ENCODE assay signal across 29 cellular contexts in genomic region chr12:28930704-28931103, GRCh38.
"Had no signal": no experiment of that assay in that cellular context is flagged by ENCODE, and none has a peak within 500 bp of the region (broad histone marks: within the 10 kb centered on the region; RNA-seq: fewer than 3 reads in every experiment).

No MANE protein-coding gene starts in this region.

- H3K4me2 ChIP-seq: neural progenitor cell, smooth muscle cell had no signal

- H2AFZ ChIP-seq: neural progenitor cell, parathyroid adenoma had no signal

- FAIRE-seq: urothelium cell line had no signal

- H3K9me3 ChIP-seq: ovary, psoas muscle, testis, tibial artery, transverse colon, upper lobe of left lung, vagina had no signal

- ATAC-seq: naive thymus-derived CD4-positive, alpha-beta T cell; natural killer cell; psoas muscle; right cardiac atrium; sciatic nerve; stimulated activated memory B cell treated with anti-CD40 and anti-IgM and Interleukin-4, amounts not matched to agents 10 μg/mL and 1 μg/mL and 100 μg/mL, for 72 hours; stimulated activated naive CD8-positive, alpha-beta T cell treated with anti-CD3 and anti-CD28 coated beads, Interleukin-15, amount 100 ng/mL, for 72 hours; stimulated activated naive CD8-positive, alpha-beta T cell treated with anti-CD3 and anti-CD28 coated beads, Interleukin-15, Interleukin-2, amounts not matched to agents 100 U/mL and 50 U/mL, for 24 hours had no signal

- H3K9ac ChIP-seq: neural progenitor cell, parathyroid adenoma had no signal

- H3K36me3 ChIP-seq: neural progenitor cell, ovary, spleen, suprapubic skin, tibial artery, transverse colon, upper lobe of left lung, vagina had no signal

- H3K4me1 ChIP-seq: neural progenitor cell, parathyroid adenoma, psoas muscle, spleen, testis, tibial artery, transverse colon, upper lobe of left lung had no signal

- H3K79me2 ChIP-seq: parathyroid adenoma had no signal

- DNase-seq: naive thymus-derived CD4-positive, alpha-beta T cell; natural killer cell; occipital lobe; ovary; psoas muscle; right cardiac atrium; spleen; stimulated activated CD4-positive, alpha-beta T cell treated with anti-CD3 and anti-CD28 coated beads, Interleukin-12 subunit alpha, Interleukin-12 subunit beta, amount 100 ng/mL, for 4 hours; stimulated activated CD4-positive, alpha-beta T cell treated with anti-CD3 and anti-CD28 coated beads, Interleukin-1b, Interleukin-23, amount 100 ng/mL, for 48 hours; stimulated activated CD4-positive, alpha-beta T cell treated with anti-CD3 and anti-CD28 coated beads, Interleukin-4, amount 100 ng/mL, for 1 hour; stimulated activated CD4-positive, alpha-beta T cell treated with anti-CD3 and anti-CD28 coated beads, Interleukin-4, amount 100 ng/mL, for 4 hours; stimulated activated CD8-positive, alpha-beta memory T cell treated with anti-CD3 and anti-CD28 coated beads, Interleukin-4, amount 100 ng/mL, for 48 hours; stimulated activated naive CD4-positive, alpha-beta T cell; stimulated activated naive CD8-positive, alpha-beta T cell treated with anti-CD3 and anti-CD28 coated beads, Interleukin-15, amount 100 ng/mL, for 72 hours; stimulated activated naive CD8-positive, alpha-beta T cell treated with anti-CD3 and anti-CD28 coated beads, Interleukin-15, Interleukin-2, amounts not matched to agents 100 U/mL and 50 U/mL, for 24 hours; substantia nigra; testis; tibial artery; transverse colon; upper lobe of left lung had no signal

- H3K27ac ChIP-seq: neural progenitor cell, ovary, parathyroid adenoma, psoas muscle, skin epidermis, spleen, suprapubic skin, testis, tibial artery, transverse colon, upper lobe of left lung, vagina had no signal

- H3K4me3 ChIP-seq: neural progenitor cell, ovary, psoas muscle, skin epidermis, smooth muscle cell, spleen, suprapubic skin, testis, tibial artery, transverse colon, upper lobe of left lung, vagina had no signal

- H3K27me3 ChIP-seq: neural progenitor cell, ovary, spleen, suprapubic skin, testis, tibial artery, transverse colon, upper lobe of left lung, vagina had no signal
